1 cellular context compared by ENCODE assay signal in the genomic region with DNA sequence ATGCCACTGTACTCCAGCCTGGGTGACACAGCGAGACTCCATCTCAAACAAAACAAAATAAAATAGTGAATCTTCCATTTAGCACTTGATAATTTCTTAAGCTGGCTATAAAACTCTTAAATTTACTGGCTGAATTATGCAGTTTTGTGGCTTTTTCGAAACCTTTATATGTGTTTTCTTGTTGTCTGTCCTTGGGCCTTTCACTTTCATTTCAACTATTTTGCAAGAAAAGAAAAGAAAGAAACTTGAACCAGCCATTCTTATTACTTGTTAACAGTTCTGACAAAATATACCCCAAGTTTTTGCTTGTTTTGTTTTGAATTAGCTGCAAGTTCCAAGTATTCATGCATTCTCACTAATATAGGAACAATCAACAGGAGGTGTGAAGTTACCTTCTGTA.
TF ChIP-seq lines count a peak whose summit lies in the region.

No MANE protein-coding gene starts in this region.

TF ChIP-seq in GM12878, 131 proteins besides CTCF, POLR2A, EP300 and RAD21 (continued from another document):
- TF ChIP-seq, protein P1, sequence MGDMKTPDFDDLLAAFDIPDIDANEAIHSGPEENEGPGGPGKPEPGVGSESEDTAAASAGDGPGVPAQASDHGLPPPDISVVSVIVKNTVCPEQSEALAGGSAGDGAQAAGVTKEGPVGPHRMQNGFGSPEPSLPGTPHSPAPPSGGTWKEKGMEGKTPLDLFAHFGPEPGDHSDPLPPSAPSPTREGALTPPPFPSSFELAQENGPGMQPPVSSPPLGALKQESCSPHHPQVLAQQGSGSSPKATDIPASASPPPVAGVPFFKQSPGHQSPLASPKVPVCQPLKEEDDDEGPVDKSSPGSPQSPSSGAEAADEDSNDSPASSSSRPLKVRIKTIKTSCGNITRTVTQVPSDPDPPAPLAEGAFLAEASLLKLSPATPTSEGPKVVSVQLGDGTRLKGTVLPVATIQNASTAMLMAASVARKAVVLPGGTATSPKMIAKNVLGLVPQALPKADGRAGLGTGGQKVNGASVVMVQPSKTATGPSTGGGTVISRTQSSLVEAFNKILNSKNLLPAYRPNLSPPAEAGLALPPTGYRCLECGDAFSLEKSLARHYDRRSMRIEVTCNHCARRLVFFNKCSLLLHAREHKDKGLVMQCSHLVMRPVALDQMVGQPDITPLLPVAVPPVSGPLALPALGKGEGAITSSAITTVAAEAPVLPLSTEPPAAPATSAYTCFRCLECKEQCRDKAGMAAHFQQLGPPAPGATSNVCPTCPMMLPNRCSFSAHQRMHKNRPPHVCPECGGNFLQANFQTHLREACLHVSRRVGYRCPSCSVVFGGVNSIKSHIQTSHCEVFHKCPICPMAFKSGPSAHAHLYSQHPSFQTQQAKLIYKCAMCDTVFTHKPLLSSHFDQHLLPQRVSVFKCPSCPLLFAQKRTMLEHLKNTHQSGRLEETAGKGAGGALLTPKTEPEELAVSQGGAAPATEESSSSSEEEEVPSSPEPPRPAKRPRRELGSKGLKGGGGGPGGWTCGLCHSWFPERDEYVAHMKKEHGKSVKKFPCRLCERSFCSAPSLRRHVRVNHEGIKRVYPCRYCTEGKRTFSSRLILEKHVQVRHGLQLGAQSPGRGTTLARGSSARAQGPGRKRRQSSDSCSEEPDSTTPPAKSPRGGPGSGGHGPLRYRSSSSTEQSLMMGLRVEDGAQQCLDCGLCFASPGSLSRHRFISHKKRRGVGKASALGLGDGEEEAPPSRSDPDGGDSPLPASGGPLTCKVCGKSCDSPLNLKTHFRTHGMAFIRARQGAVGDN (IDR thresholded peaks at IDR 0.05): no peak
